ENCODE assay signal across 18 cellular contexts in the genomic region with DNA sequence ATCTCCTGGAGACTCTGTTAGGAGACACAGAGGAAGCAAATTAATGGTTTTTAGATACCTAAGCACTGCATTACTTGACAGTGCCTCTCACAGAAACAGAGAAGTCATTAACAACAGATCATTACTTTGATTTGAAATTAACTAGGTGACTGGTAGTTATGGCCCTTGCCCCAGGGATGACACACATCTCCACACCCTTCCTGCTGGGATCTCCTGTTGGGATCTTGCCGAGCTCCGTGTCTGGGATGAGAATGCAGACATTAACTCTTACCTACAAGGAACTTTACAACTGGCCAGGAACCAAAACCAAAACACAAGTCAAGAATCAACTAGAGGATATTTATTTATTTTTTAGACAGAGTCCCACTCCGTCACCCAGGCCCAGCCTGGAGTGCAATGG. TPM values are rescaled to one million over a fixed set of nuclear protein-coding genes. Genes with fewer than 3 reads are reported as not detected.
"Had no signal": no experiment of that assay in that cellular context is flagged by ENCODE, and none has a peak within 500 bp of the region (broad histone marks: within the 10 kb centered on the region; RNA-seq: fewer than 3 reads in every experiment).

No MANE protein-coding gene starts in this region.

- H3K27ac Mint-ChIP-seq: activated naive CD8-positive, alpha-beta T cell treated with anti-CD3 and anti-CD28 coated beads, Interleukin-2, amount 50 U/mL, for 24 hours; progenitor cell of endocrine pancreas had no signal

- H3K9me3 ChIP-seq: gastroesophageal sphincter, right atrium auricular region, upper lobe of right lung had no signal

- FAIRE-seq: islet of Langerhans had no signal

- H3K9me3 Mint-ChIP-seq: activated naive CD4-positive, alpha-beta T cell treated with anti-CD3 and anti-CD28 coated beads for 36 hours; activated naive CD8-positive, alpha-beta T cell treated with anti-CD3 and anti-CD28 coated beads, Interleukin-2, amount 50 U/mL, for 24 hours had no signal

- H3K4me3 Mint-ChIP-seq: activated naive CD4-positive, alpha-beta T cell treated with anti-CD3 and anti-CD28 coated beads for 36 hours; activated naive CD8-positive, alpha-beta T cell treated with anti-CD3 and anti-CD28 coated beads, Interleukin-2, amount 50 U/mL, for 24 hours had no signal

- H3K27me3 Mint-ChIP-seq: activated naive CD8-positive, alpha-beta T cell treated with anti-CD3 and anti-CD28 coated beads, Interleukin-2, amount 50 U/mL, for 24 hours had no signal

- H3K27me3 ChIP-seq: right atrium auricular region, upper lobe of right lung had no signal

- ATAC-seq: activated naive CD8-positive, alpha-beta T cell treated with anti-CD3 and anti-CD28 coated beads, Interleukin-2, amount 50 U/mL, for 24 hours; gastroesophageal sphincter; upper lobe of right lung had no signal

- H3K4me3 ChIP-seq: gastroesophageal sphincter, right atrium auricular region, upper lobe of right lung had no signal

- H3K36me3 ChIP-seq: gastroesophageal sphincter, right atrium auricular region, upper lobe of right lung had no signal

- DNase-seq: activated naive CD4-positive, alpha-beta T cell treated with anti-CD3 and anti-CD28 coated beads for 36 hours; activated naive CD8-positive, alpha-beta T cell treated with anti-CD3 and anti-CD28 coated beads, Interleukin-2, amount 50 U/mL, for 24 hours; activated T-cell treated with anti-CD3 and anti-CD28 coated beads for 4 hours; aorta; cerebellar nuclear complex; effector CD8-positive, alpha-beta T cell; midbrain; stimulated activated CD4-positive, alpha-beta T cell treated with anti-CD3 and anti-CD28 coated beads, Interleukin-4, amount 100 ng/mL, for 24 hours; stimulated activated naive CD4-positive, alpha-beta T cell treated with Interleukin-2 at 50 U/mL for 16 hours; upper lobe of right lung had no signal

RNA-seq across cellular contexts. Expression of a gene that starts 25.6 kb away (rescaled TPM):
- total RNA-seq: activated CD8-positive, alpha-beta memory T cell treated with anti-CD3 and anti-CD28 coated beads for 36 hours; activated naive CD4-positive, alpha-beta T cell treated with anti-CD3 and anti-CD28 coated beads for 36 hours; epithelial cell of proximal tubule; lung microvascular endothelial cell; myocyte had no signal
- polyA plus RNA-seq: aorta had no signal
